Comparison of ENCODE assay signal across 16 cellular contexts in genomic region chr4:181502611-181503010, GRCh38.
A peak's percentile ranks its signal among the peaks of the same experiment; 100 is the strongest.
DNase-seq lines count a peak whose midpoint lies in the region; FAIRE-seq and TF ChIP-seq lines count a peak whose summit lies in the region.
"Had no signal": no experiment of that assay in that cellular context is flagged by ENCODE, and none has a peak within 500 bp of the region (broad histone marks: within the 10 kb centered on the region; RNA-seq: fewer than 3 reads in every experiment).

No MANE protein-coding gene starts in this region.

- no peak overlapping the region for H3K4me3 ChIP-seq in endodermal cell (ENCODE audit: low read length)
- H3K4me3 ChIP-seq in neuronal stem cell (ENCODE audit: low read length in 2 of 2), result no peak overlapping the region
- H3K4me3 ChIP-seq: K562 had no signal

- H3K27ac ChIP-seq in endodermal cell (ENCODE audit: low read depth, low read length) (no peak overlapping the region), neuronal stem cell (replicated peaks; ENCODE audit: low read length) (no peak overlapping the region)
- H3K27ac ChIP-seq: 22Rv1, HL-60 had no signal

- no peak overlapping the region for H3K4me3 Mint-ChIP-seq in endodermal cell
- H3K4me3 Mint-ChIP-seq: CD14-positive monocyte; CD8-positive, alpha-beta T cell had no signal

- H3K9ac ChIP-seq in endodermal cell (ENCODE audit: extremely low read depth, low read length, poor library complexity, severe bottlenecking), result no peak overlapping the region
- no peak overlapping the region for H3K9ac ChIP-seq in neuronal stem cell (ENCODE audit: low read depth, low read length, poor library complexity)

- H3K9me3 ChIP-seq in endodermal cell (ENCODE audit: control insufficient read depth, low read length), result no peaks in the 10 kb centered on the region
- peaks cover 0 to 4% of the 10 kb centered on the region in 2 donors for H3K9me3 ChIP-seq in neuronal stem cell (replicated peaks in 1 of 2; ENCODE audit: control insufficient read depth in 2 of 2, insufficient read depth in 1 of 2, low read depth in 1 of 2, low read length in 2 of 2)

- H3K4me1 ChIP-seq in endodermal cell (ENCODE audit: control insufficient read depth, insufficient read depth, low read length) (no peaks in the 10 kb centered on the region), neuronal stem cell (ENCODE audit: control insufficient read depth in 2 of 2, insufficient read depth in 1 of 2, low read depth in 1 of 2, low read length in 2 of 2) (peaks cover 10 to 19% of the 10 kb centered on the region in 2 donors)

- TF ChIP-seq CTCF in endodermal cell (conservative IDR thresholded peaks at IDR 0.05) (peak; percentile 24), D721Med (IDR thresholded peaks at IDR 0.05; ENCODE audit: insufficient read depth, missing control alignments) (no peak), GM10266 (IDR thresholded peaks at IDR 0.05; ENCODE audit: control insufficient read depth, insufficient read depth, low read depth, missing control alignments) (no peak)

- H3K79me1 ChIP-seq in neuronal stem cell (ENCODE audit: low read depth, low read length), result no peaks in the 10 kb centered on the region

- no peak overlapping the region for H2AK5ac ChIP-seq in neuronal stem cell (ENCODE audit: low read depth, low read length)

- no peaks in the 10 kb centered on the region for H3K9me3 Mint-ChIP-seq in endodermal cell

- H3K23ac ChIP-seq in neuronal stem cell (ENCODE audit: low read depth, low read length, poor library complexity), result no peak overlapping the region

- no peak overlapping the region for H4K8ac ChIP-seq in neuronal stem cell (ENCODE audit: low read depth, low read length)

- H3K36me3 ChIP-seq in endodermal cell (ENCODE audit: control insufficient read depth, insufficient read depth, low read length) (no peaks in the 10 kb centered on the region), neuronal stem cell (replicated peaks in 1 of 2; ENCODE audit: control insufficient read depth in 2 of 2, insufficient read depth in 2 of 2, low read length in 2 of 2) (no peaks in the 10 kb centered on the region)

- H3K14ac ChIP-seq in neuronal stem cell (ENCODE audit: low read length), result no peak overlapping the region

- no peak overlapping the region for H3K4me2 ChIP-seq in neuronal stem cell (ENCODE audit: insufficient read depth, low read length, poor library complexity, severe bottlenecking)

- no peak overlapping the region for H3K18ac ChIP-seq in neuronal stem cell (ENCODE audit: low read length)

- H3K36me3 Mint-ChIP-seq in endodermal cell (ENCODE audit: low read depth), result no peaks in the 10 kb centered on the region
- H3K36me3 Mint-ChIP-seq: CD14-positive monocyte; CD8-positive, alpha-beta T cell had no signal

- H3K4ac ChIP-seq in neuronal stem cell (ENCODE audit: low read length), result no peak overlapping the region

- FAIRE-seq in D721Med (lab: Jason Lieb, UNC), result no peak
- FAIRE-seq: K562 had no signal

- 91 to 93% methylated on average over 2 to 8 of the region's 8 CpGs for WGBS in endodermal cell (ENCODE audit: insufficient coverage in 1 of 2, insufficient read length in 1 of 2), 2 experiments
- no CpG with 5 or more reads among the region's 8 CpGs for WGBS in neuronal stem cell (ENCODE audit: extremely low coverage in 2 of 2, insufficient read length in 2 of 2, insufficient replicate concordance in 1 of 2), 2 donors

- no peak overlapping the region for H2BK120ac ChIP-seq in neuronal stem cell (ENCODE audit: low read depth, low read length)

- H3K27me3 Mint-ChIP-seq in endodermal cell (ENCODE audit: insufficient read depth), result peaks cover 4% of the 10 kb centered on the region

- peak overlapping the region; percentile 64 for H2BK15ac ChIP-seq in neuronal stem cell (ENCODE audit: low read length)

- H4K91ac ChIP-seq in neuronal stem cell (ENCODE audit: low read depth, low read length, poor library complexity), result no peak overlapping the region

- DNase-seq in NCI-H748 (lab: John Stamatoyannopoulos, UW; ENCODE audit: unreplicated experiment) (peak; percentile 32), NCI-H748 treated with DMSO at 0.1 percent for 48 hours (lab: John Stamatoyannopoulos, UW) (no peak), NCI-H69 (lab: John Stamatoyannopoulos, UW) (peak; percentile 66), endodermal cell (peak; percentile 47), neuronal stem cell (ENCODE audit: low spot score) (no peak), D721Med (ENCODE audit: insufficient read length, low spot score) (no peak), GM10266 (ENCODE audit: extremely low spot score) (no peak), islet precursor cell (no peak)
- DNase-seq: CD8-positive, alpha-beta T cell; COR-L47; GF-D8; H7 had no signal

- H2AFZ ChIP-seq in neuronal stem cell (ENCODE audit: low read length), result no peak overlapping the region

- H2BK12ac ChIP-seq in neuronal stem cell (ENCODE audit: low read length), result peak overlapping the region; percentile 66

- H3K27me3 ChIP-seq in endodermal cell (ENCODE audit: control insufficient read depth, insufficient read depth, low read length, poor library complexity, severe bottlenecking) (no peaks in the 10 kb centered on the region), neuronal stem cell (ENCODE audit: control insufficient read depth in 3 of 3, insufficient read depth in 3 of 3, low read depth in 1 of 3, low read length in 3 of 3) (no peaks in the 10 kb centered on the region)

- no peak overlapping the region for H2BK5ac ChIP-seq in neuronal stem cell (ENCODE audit: low read length)

- H3K27ac Mint-ChIP-seq in endodermal cell, result no peak overlapping the region
- H3K27ac Mint-ChIP-seq: CD14-positive monocyte; CD8-positive, alpha-beta T cell had no signal

- peaks cover 9% of the 10 kb centered on the region for H3K4me1 Mint-ChIP-seq in endodermal cell
- H3K4me1 Mint-ChIP-seq: CD14-positive monocyte had no signal

Comparison
In these comparisons a context has a peak if more than half of its experiments do, and no peak if none do; other contexts are left out.
1. DNase-seq: peak in NCI-H748 (single experiment), NCI-H69 (single experiment) and endodermal cell (single experiment); none in NCI-H748 treated with DMSO at 0.1 percent for 48 hours (single experiment), neuronal stem cell (single experiment), D721Med (single experiment), GM10266 (single experiment) and islet precursor cell (single experiment).